In genomic region chr15:63553388-63553791, GRCh38 we compare ENCODE assay signal across 10 cellular contexts. TPM values are rescaled to one million over a fixed set of nuclear protein-coding genes. Genes with fewer than 3 reads are reported as not detected.
DNase-seq lines count a peak whose midpoint lies in the region; ATAC-seq, FAIRE-seq and TF ChIP-seq lines count a peak whose summit lies in the region.
"Had no signal": no experiment of that assay in that cellular context is flagged by ENCODE, and none has a peak within 500 bp of the region (broad histone marks: within the 10 kb centered on the region; RNA-seq: fewer than 3 reads in every experiment).

No MANE protein-coding gene starts in this region.

- peak; percentile 77 for ATAC-seq in left colon
- no peak for ATAC-seq in GM19395 (IDR thresholded peaks at IDR 0.05; ENCODE audit: unreplicated experiment)
- ATAC-seq: HCT116 had no signal

- H3K27me3 ChIP-seq in transverse colon, result no peaks in the 10 kb centered on the region
- H3K27me3 ChIP-seq: gastrocnemius medialis had no signal

- WGBS in transverse colon (ENCODE audit: low coverage in 1 of 2), 2 donors, result 11 to 12% methylated on average over 3 of the region's 3 CpGs

- peak overlapping the region; percentile 59 to 69 (median 64) for H3K27ac ChIP-seq in transverse colon

- H3K9me3 Mint-ChIP-seq in MCF 10A (ENCODE audit: unreplicated experiment), result no peaks in the 10 kb centered on the region

- H3K4me3 ChIP-seq in transverse colon, result no peak overlapping the region
- H3K4me3 ChIP-seq: gastrocnemius medialis had no signal

- DNase-seq in AG09319 (ENCODE audit: extremely low read depth, low read depth) (peak; percentile 65), HTR-8/SVneo (ENCODE audit: insufficient read length, low spot score) (peak; percentile 50), MCF 10A (ENCODE audit: unreplicated experiment) (peak; percentile 62), left colon (no peak), transverse colon (no peak), NCI-H1436 (lab: John Stamatoyannopoulos, UW) (no peak), NCI-H345 treated with DMSO at 0.1 percent for 48 hours (lab: John Stamatoyannopoulos, UW; ENCODE audit: unreplicated experiment) (no peak)
- DNase-seq: gastrocnemius medialis had no signal

- BruUV-seq in MCF 10A (replicated peaks; lab: Mats Ljungman, UMichigan), result no TSS peak

- CTCF ChIA-PET in MCF 10A (lab: Yijun Ruan, JAX), result interaction anchor here (0.8 to 2.4 kb wide), 6 partner anchors 11 to 89 kb away, joined by 3 to 8 read pairs (median 6); partner anchors contain the start of gene USP3

- H3K27ac Mint-ChIP-seq in MCF 10A (ENCODE audit: low read depth, unreplicated experiment), result peak overlapping the region; percentile 6

- peaks cover 22% of the 10 kb centered on the region for H3K4me1 Mint-ChIP-seq in MCF 10A (ENCODE audit: insufficient read depth, unreplicated experiment)

- TF ChIP-seq CTCF in AG09319 (IDR thresholded peaks at IDR 0.05; ENCODE audit: low read depth, low read length) (no peak), MCF 10A (IDR thresholded peaks at IDR 0.05; ENCODE audit: unreplicated experiment) (no peak), transverse colon (IDR thresholded peaks at IDR 0.05) (no peak)

- no peak for TF ChIP-seq POLR2A in transverse colon (IDR thresholded peaks at IDR 0.05)

- H3K4me3 Mint-ChIP-seq in MCF 10A (ENCODE audit: unreplicated experiment), result peak overlapping the region; percentile 30

- peaks cover 36% of the 10 kb centered on the region for H3K36me3 Mint-ChIP-seq in MCF 10A (ENCODE audit: insufficient read depth, unreplicated experiment)

- no peak for TF ChIP-seq EP300 in transverse colon (IDR thresholded peaks at IDR 0.05; ENCODE audit: low read depth)

- no peaks in the 10 kb centered on the region for H3K27me3 Mint-ChIP-seq in MCF 10A (ENCODE audit: insufficient read depth, unreplicated experiment)

- in situ Hi-C loops in transverse colon (cut with MboI; ENCODE audit: low pct_ligation_motif_present in 1 of 4, low pct_unique_long_range_greater_than_20kb in 1 of 4, low sequenced_read_pairs in 3 of 4), result no loop called here

- H3K36me3 ChIP-seq in transverse colon, result peaks cover 0 to 4% (median 0%) of the 10 kb centered on the region in 4 donors

- POLR2A ChIA-PET in MCF 10A (lab: Yijun Ruan, JAX), result interaction anchor here (0.5 to 2.5 kb wide), 22 partner anchors 9 to 1248 kb away, joined by 3 to 51 read pairs (median 7); partner anchors contain the start of genes CIAO2A and USP3

- intact Hi-C loops in MCF 10A (cut with micrococcal nuclease), result loop anchor here (1.0 to 5.0 kb wide), 2 partner anchors 47 to 86 kb away; no protein-coding TSS in a partner anchor
- intact Hi-C loops in left colon (cut with DNase I, micrococcal nuclease), result no loop called here
- intact Hi-C loops in transverse colon (cut with DNase I; ENCODE audit: low total_unique reads), result no loop called here

- peaks cover 17 to 38% (median 27%) of the 10 kb centered on the region in 4 donors for H3K4me1 ChIP-seq in transverse colon

- H3K9me3 ChIP-seq in transverse colon, result no peaks in the 10 kb centered on the region
- H3K9me3 ChIP-seq: gastrocnemius medialis had no signal

- no peak for FAIRE-seq in HTR-8/SVneo (lab: Jason Lieb, UNC)

RNA-seq across cellular contexts. Expression of gene FBXL22, which starts 43.8 kb away (rescaled TPM):
- total RNA-seq in MCF 10A (2022) (0.39 and 0.58 TPM in 2 replicates), left colon (1 to 10 TPM; 2.5 to 5.4 TPM), transverse colon (10 to 100 TPM in 1 of 4 donors, 1 to 10 TPM in 3; 3.0 to 28.1 (median 7.8) TPM)

RNA-seq across cellular contexts. Expression of gene USP3, which starts 49.0 kb away (rescaled TPM):
- total RNA-seq in MCF 10A (2022) (59.0 and 70.2 TPM in 2 replicates), left colon (10 to 100 TPM; 74.7 to 79.9 TPM), transverse colon (10 to 100 TPM; 56.1 to 93.0 (median 73.7) TPM)

Comparison
In these comparisons a context has a peak if more than half of its experiments do, and no peak if none do; other contexts are left out.
1. DNase-seq: peak in AG09319 (single experiment), HTR-8/SVneo (single experiment) and MCF 10A (single experiment); none in left colon (0 of 2), transverse colon (single experiment), NCI-H1436 (single experiment) and NCI-H345 treated with DMSO at 0.1 percent for 48 hours (single experiment).